In genomic region chr3:4976109-4976508, GRCh38 we compare ENCODE assay signal across 1 cellular context.
TF ChIP-seq lines count a peak whose summit lies in the region.

No MANE protein-coding gene starts in this region.

TF ChIP-seq in GM12878, 131 proteins besides CTCF, POLR2A, EP300 and RAD21 (continued from another document):
- TF ChIP-seq MAX (IDR thresholded peaks at IDR 0.05; ENCODE audit: low read depth, low read length), result no peak
- no peak for TF ChIP-seq USF2 (IDR thresholded peaks at IDR 0.05; ENCODE audit: borderline replicate concordance, low read depth, low read length)
- peak; percentile 79 for TF ChIP-seq SMC3 (IDR thresholded peaks at IDR 0.05; ENCODE audit: borderline replicate concordance, low read length)
- TF ChIP-seq POU2F2 (IDR thresholded peaks at IDR 0.05; ENCODE audit: borderline replicate concordance, low read depth, low read length), result no peak; the same call in 2 of the 3 replicates
- TF ChIP-seq SIN3A (IDR thresholded peaks at IDR 0.05; ENCODE audit: low read depth, low read length), result no peak
- TF ChIP-seq PRDM15 (CRISPR knock-in tag; IDR thresholded peaks at IDR 0.05), result no peak
